8 cellular contexts compared by ENCODE assay signal in genomic region chr9:4297795-4298254, GRCh38.
A peak's percentile ranks its signal among the peaks of the same experiment; 100 is the strongest.
DNase-seq lines count a peak whose midpoint lies in the region; ATAC-seq lines count a peak whose summit lies in the region.

No MANE protein-coding gene starts in this region.

- peak; percentile 81 for DNase-seq in COLO668 (lab: John Stamatoyannopoulos, UW; ENCODE audit: unreplicated experiment)
- peak; percentile 45 for DNase-seq in HuH-7.5 (ENCODE audit: low spot score)
- DNase-seq in UCSD-AML1 (lab: John Stamatoyannopoulos, UW; ENCODE audit: unreplicated experiment) = peak; percentile 27
- peak; percentile 27 for DNase-seq in central memory CD4-positive, alpha-beta T cell
- peak; percentile 91 for DNase-seq in islet precursor cell
- peak; percentile 21 to 41 for DNase-seq in stimulated activated CD4-positive, alpha-beta T cell treated with anti-CD3 and anti-CD28 coated beads, Interleukin-12 subunit alpha, Interleukin-12 subunit beta, amount 100 ng/mL, for 24 hours (ENCODE audit: low read depth in 2 of 2)
- DNase-seq in NK-92 treated with Interleukin-12 subunit alpha and Interleukin-12 subunit beta, amount 100 ng/mL, for 24 hours (lab: John Stamatoyannopoulos, UW) = no peak

- peak; percentile 45 for ATAC-seq in GM19397 (IDR thresholded peaks at IDR 0.05; ENCODE audit: unreplicated experiment)
